Comparison of ENCODE assay signal across 8 cellular contexts in the genomic region with DNA sequence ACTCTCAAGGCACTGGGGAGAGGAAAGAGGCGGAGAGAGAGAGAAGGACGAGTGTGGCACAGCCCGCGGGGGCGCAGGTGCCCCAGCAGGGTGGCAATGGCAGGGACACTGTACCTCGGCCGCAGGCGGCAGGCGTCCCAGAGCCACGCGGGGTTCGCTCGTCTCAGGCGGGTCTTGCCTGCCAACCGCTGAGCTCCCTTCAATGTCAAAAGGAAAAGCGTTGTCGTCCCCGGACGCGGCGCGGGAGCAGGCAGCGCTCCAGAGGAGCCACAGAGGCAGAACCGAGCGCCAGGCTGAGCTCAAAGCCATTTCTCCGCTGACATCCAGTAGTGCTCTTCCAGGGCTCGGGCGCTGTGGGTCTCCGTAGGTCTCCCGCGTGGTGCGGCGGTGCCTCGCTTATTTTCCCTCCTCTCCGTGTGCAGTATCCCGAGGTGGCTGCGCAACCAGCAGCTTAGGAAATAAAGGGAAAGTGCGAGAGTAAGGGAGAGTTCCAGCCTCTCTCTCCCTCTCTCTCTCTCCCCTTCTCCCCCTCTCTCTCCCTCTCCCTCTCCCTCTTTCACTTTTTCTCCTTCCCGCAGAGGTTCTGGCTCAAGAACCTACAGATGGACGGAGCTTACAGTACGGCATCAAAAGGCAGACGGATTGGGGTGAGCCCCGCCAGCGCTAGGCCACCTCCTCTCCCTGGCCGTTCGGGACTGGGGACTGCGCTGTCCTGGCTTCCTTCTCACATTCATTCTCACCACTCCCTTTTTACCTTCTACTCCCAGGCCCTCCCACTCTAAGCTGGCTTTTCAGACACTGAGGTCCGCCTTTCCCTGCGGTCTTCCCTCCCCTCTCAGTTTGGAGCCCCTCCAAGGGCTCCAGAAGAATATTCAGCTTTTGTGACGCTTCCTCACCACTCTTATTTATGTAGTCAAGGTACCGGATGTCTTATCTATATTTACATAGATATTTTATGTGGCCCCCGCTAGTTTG. TPM values are rescaled to one million over a fixed set of nuclear protein-coding genes. Genes with fewer than 3 reads are reported as not detected.
DNase-seq lines count a peak whose midpoint lies in the region; TF ChIP-seq lines count a peak whose summit lies in the region.

Gene LAMA4, minus strand, starts transcription at position 726 of the 975 bp plus-strand sequence. Its CDS starts 417 bp downstream, at position 309.

- H3K4me3 ChIP-seq in brain microvascular endothelial cell (ENCODE audit: low read depth, low read length) (peak within 1 kb of the TSS; percentile 98), iPS-11a (ENCODE audit: low read depth, low read length) (peak within 1 kb of the TSS; percentile 55)

- TF ChIP-seq CTCF in brain microvascular endothelial cell (IDR thresholded peaks at IDR 0.05; ENCODE audit: low read depth, low read length, missing control alignments): peak; percentile 3

- in situ Hi-C loops in brain microvascular endothelial cell (cut with HindIII; ENCODE audit: low pct_ligation_motif_present, low sequenced_read_pairs): no loop called here

- peak within 1 kb of the TSS; percentile 89 for H3K27ac ChIP-seq in brain microvascular endothelial cell

- peaks cover 12% of the 10 kb centered on the region for H3K36me3 ChIP-seq in brain microvascular endothelial cell (replicated peaks)

- H3K27me3 ChIP-seq in brain microvascular endothelial cell (replicated peaks): no peaks in the 10 kb centered on the region

- DNase-seq in activated CD8-positive, alpha-beta memory T cell treated with anti-CD3 and anti-CD28 coated beads for 24 hours: peak; percentile 62
- no peak for DNase-seq in activated CD8-positive, alpha-beta memory T cell treated with anti-CD3 and anti-CD28 coated beads, Interleukin-2, amount 50 U/mL, for 4 hours
- DNase-seq in NCI-H526 treated with DMSO at 0.1 percent for 48 hours (lab: John Stamatoyannopoulos, UW) (peak; percentile 50), brain microvascular endothelial cell (peak; percentile 87), renal cortical epithelial cell (ENCODE audit: low read depth) (peak; percentile 47), UCSD-AML1 (lab: John Stamatoyannopoulos, UW; ENCODE audit: unreplicated experiment) (no peak), GM19238 (ENCODE audit: insufficient read length, low spot score) (no peak)

RNA-seq across cellular contexts. Expression of gene LAMA4, which starts in this region (rescaled TPM):
- total RNA-seq in renal cortical epithelial cell: 8.2 and 54.0 TPM in 2 replicates

Comparison
In these comparisons a context has a peak if more than half of its experiments do, and no peak if none do; other contexts are left out.
1. DNase-seq: peak in activated CD8-positive, alpha-beta memory T cell treated with anti-CD3 and anti-CD28 coated beads for 24 hours (single experiment), NCI-H526 treated with DMSO at 0.1 percent for 48 hours (single experiment), brain microvascular endothelial cell (single experiment) and renal cortical epithelial cell (single experiment); none in activated CD8-positive, alpha-beta memory T cell treated with anti-CD3 and anti-CD28 coated beads, Interleukin-2, amount 50 U/mL, for 4 hours (single experiment), UCSD-AML1 (single experiment) and GM19238 (single experiment).